Comparison of ENCODE assay signal across 8 cellular contexts in the genomic region with DNA sequence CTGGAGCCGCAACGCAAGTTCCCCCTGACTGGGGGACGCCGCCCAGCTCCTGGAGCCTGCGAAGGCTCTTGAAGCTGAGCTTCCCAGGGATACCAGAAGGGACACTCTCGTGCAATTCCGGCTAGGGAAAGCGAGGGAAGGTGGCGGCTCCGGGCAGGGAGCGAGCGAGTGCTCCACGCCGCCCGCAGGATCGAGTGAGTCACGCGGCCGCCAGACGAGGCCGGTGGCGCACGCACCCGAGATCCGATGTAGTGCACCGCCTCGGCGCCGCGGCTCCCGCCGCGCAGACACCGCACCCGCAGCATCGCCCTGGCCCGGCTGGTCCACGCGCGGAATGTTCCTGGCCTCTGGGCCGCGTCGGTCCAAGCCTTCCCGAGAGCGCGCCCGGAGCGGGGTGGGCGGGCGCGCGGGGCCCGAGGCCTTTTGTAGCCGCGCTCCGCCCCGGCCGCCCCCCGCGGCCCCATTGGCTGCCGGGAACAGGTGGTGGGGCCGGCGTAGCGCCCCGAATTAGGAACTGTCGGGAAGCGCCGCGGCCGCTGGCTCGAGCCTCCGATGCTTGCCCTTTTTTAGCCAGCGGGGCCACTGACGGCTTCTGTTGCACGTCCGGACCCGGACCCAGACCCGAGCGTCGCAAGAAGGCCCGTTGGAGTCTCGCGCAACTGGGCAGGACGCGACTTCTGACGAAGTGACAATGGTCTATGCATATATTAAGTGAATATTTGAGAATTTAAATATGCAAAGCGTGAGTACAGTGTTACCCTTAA. TPM values are rescaled to one million over a fixed set of nuclear protein-coding genes. Genes with fewer than 3 reads are reported as not detected.
A peak's percentile ranks its signal among the peaks of the same experiment; 100 is the strongest.
DNase-seq lines count a peak whose midpoint lies in the region; ATAC-seq and TF ChIP-seq lines count a peak whose summit lies in the region.

A gene with protein sequence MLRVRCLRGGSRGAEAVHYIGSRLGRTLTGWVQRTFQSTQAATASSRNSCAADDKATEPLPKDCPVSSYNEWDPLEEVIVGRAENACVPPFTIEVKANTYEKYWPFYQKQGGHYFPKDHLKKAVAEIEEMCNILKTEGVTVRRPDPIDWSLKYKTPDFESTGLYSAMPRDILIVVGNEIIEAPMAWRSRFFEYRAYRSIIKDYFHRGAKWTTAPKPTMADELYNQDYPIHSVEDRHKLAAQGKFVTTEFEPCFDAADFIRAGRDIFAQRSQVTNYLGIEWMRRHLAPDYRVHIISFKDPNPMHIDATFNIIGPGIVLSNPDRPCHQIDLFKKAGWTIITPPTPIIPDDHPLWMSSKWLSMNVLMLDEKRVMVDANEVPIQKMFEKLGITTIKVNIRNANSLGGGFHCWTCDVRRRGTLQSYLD (minus strand): TSS at position 396 of the 764 bp plus-strand sequence. CDS start 91 bp downstream, at position 305.

- H3K4me1 ChIP-seq in foreskin keratinocyte (no peaks in the 10 kb centered on the region), thoracic aorta (ENCODE audit: control insufficient read depth in 1 of 2, low read depth in 2 of 2) (peaks cover 5 to 17% of the 10 kb centered on the region in 2 donors)

- no peaks in the 10 kb centered on the region for H3K79me2 ChIP-seq in neural cell (replicated peaks; ENCODE audit: insufficient read depth, low read length)

- intact Hi-C loops in CD14-positive monocyte (cut with micrococcal nuclease) = no loop called here

- peak; percentile 50 for TF ChIP-seq RAD21 in neural cell (conservative IDR thresholded peaks at IDR 0.05)

- peak within 1 kb of the TSS; percentile 77 for H3K4me2 ChIP-seq in neural cell (ENCODE audit: low read length)

- H3K9me3 ChIP-seq in neural cell (ENCODE audit: low read length) (no peaks in the 10 kb centered on the region), thoracic aorta (no peaks in the 10 kb centered on the region)

- TF ChIP-seq CTCF in CD14-positive monocyte (IDR thresholded peaks at IDR 0.05) (peak; percentile 12), foreskin keratinocyte (conservative IDR thresholded peaks at IDR 0.05) (peak; percentile 59), neural cell (IDR thresholded peaks at IDR 0.05; ENCODE audit: poor library complexity, severe bottlenecking) (peak; percentile 76), thoracic aorta (IDR thresholded peaks at IDR 0.05) (peak; percentile 56)

- peak; percentile 38 for TF ChIP-seq EP300 in neural cell (conservative IDR thresholded peaks at IDR 0.05; ENCODE audit: poor library complexity, severe bottlenecking)

- peak; percentile 83 for ATAC-seq in GM19023 (IDR thresholded peaks at IDR 0.05; ENCODE audit: unreplicated experiment)
- peak; percentile 80 for ATAC-seq in HG03135 (IDR thresholded peaks at IDR 0.05; ENCODE audit: unreplicated experiment)
- peak; percentile 97 for ATAC-seq in foreskin keratinocyte
- ATAC-seq in thoracic aorta (ENCODE audit: insufficient number of reproducible peaks, low FRiP score, low read depth) = peak; percentile 83

- no peaks in the 10 kb centered on the region for H4K20me1 ChIP-seq in neural cell (ENCODE audit: insufficient read depth)

- peak within 1 kb of the TSS; percentile 76 to 94 for H3K4me3 Mint-ChIP-seq in CD14-positive monocyte

- H3K27me3 ChIP-seq in foreskin keratinocyte (peaks cover 80% of the 10 kb centered on the region), neural cell (ENCODE audit: insufficient read depth, low read depth, low read length) (peaks cover 31% of the 10 kb centered on the region), thoracic aorta (replicated peaks; ENCODE audit: insufficient read depth) (no peaks in the 10 kb centered on the region)

- H3K27ac ChIP-seq in foreskin keratinocyte (no peak within 1 kb of the TSS), neural cell (ENCODE audit: low read length) (peak within 1 kb of the TSS; percentile 10), thoracic aorta (peak within 1 kb of the TSS; percentile 73 to 82)

- H3K27me3 Mint-ChIP-seq in CD14-positive monocyte (ENCODE audit: low read depth in 3 of 3) = peaks cover 42 to 64% (median 53%) of the 10 kb centered on the region in 3 donors

- H3K9ac ChIP-seq in neural cell (ENCODE audit: low read length) = peak within 1 kb of the TSS; percentile 69

- H3F3A ChIP-seq in neural cell (ENCODE audit: insufficient read depth, low read length, poor library complexity, severe bottlenecking) = no peaks in the 10 kb centered on the region

- no peaks in the 10 kb centered on the region for H3K9me2 ChIP-seq in neural cell (ENCODE audit: insufficient read depth, low read length)

- peaks cover 3 to 15% of the 10 kb centered on the region in 2 donors for H3K36me3 Mint-ChIP-seq in CD14-positive monocyte

- peak within 1 kb of the TSS; percentile 76 for H3K4me3 ChIP-seq in neural cell (ENCODE audit: low read length)
- peak within 1 kb of the TSS; percentile 99 for H3K4me3 ChIP-seq in thoracic aorta

- H3K9me3 Mint-ChIP-seq in CD14-positive monocyte = peaks cover 0 to 13% (median 4%) of the 10 kb centered on the region in 7 donors

- DNase-seq in CD14-positive monocyte (ENCODE audit: low spot score) (peak; percentile 60), NOMO-1 treated with DMSO at 0.1 percent for 48 hours (lab: John Stamatoyannopoulos, UW; ENCODE audit: unreplicated experiment) (peak; percentile 52), activated gamma-delta T cell (lab: John Stamatoyannopoulos, UW) (peak; percentile 25), foreskin keratinocyte (peak in 1 of 2 donors; percentile 55), thoracic aorta (ENCODE audit: low spot score) (peak; percentile 52)

- peaks cover 25% of the 10 kb centered on the region for H3K4me1 Mint-ChIP-seq in CD14-positive monocyte

- peak within 1 kb of the TSS; percentile 41 for H2AFZ ChIP-seq in neural cell (ENCODE audit: low read depth, low read length)

- H3K36me3 ChIP-seq in neural cell (ENCODE audit: insufficient read depth, low read length) = no peaks in the 10 kb centered on the region
- peaks cover 8% of the 10 kb centered on the region for H3K36me3 ChIP-seq in thoracic aorta

- peak within 1 kb of the TSS in 2 of 7 donors; percentile 71 to 72 for H3K27ac Mint-ChIP-seq in CD14-positive monocyte

TF ChIP-seq in neural cell, 6 proteins besides CTCF, POLR2A, EP300 and RAD21:
- TF ChIP-seq SMC3 (conservative IDR thresholded peaks at IDR 0.05; ENCODE audit: poor library complexity) = peak; percentile 55
- TF ChIP-seq, protein P1, sequence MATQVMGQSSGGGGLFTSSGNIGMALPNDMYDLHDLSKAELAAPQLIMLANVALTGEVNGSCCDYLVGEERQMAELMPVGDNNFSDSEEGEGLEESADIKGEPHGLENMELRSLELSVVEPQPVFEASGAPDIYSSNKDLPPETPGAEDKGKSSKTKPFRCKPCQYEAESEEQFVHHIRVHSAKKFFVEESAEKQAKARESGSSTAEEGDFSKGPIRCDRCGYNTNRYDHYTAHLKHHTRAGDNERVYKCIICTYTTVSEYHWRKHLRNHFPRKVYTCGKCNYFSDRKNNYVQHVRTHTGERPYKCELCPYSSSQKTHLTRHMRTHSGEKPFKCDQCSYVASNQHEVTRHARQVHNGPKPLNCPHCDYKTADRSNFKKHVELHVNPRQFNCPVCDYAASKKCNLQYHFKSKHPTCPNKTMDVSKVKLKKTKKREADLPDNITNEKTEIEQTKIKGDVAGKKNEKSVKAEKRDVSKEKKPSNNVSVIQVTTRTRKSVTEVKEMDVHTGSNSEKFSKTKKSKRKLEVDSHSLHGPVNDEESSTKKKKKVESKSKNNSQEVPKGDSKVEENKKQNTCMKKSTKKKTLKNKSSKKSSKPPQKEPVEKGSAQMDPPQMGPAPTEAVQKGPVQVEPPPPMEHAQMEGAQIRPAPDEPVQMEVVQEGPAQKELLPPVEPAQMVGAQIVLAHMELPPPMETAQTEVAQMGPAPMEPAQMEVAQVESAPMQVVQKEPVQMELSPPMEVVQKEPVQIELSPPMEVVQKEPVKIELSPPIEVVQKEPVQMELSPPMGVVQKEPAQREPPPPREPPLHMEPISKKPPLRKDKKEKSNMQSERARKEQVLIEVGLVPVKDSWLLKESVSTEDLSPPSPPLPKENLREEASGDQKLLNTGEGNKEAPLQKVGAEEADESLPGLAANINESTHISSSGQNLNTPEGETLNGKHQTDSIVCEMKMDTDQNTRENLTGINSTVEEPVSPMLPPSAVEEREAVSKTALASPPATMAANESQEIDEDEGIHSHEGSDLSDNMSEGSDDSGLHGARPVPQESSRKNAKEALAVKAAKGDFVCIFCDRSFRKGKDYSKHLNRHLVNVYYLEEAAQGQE (IDR thresholded peaks at IDR 0.05; ENCODE audit: borderline replicate concordance) = peak; percentile 79
- no peak for TF ChIP-seq TAF1 (IDR thresholded peaks at IDR 0.05; ENCODE audit: low read depth)
- peak; percentile 81 for TF ChIP-seq MXI1 (conservative IDR thresholded peaks at IDR 0.05; ENCODE audit: poor library complexity, severe bottlenecking)

RNA-seq across cellular contexts. Expression of the gene that starts here (rescaled TPM):
- polyA plus RNA-seq in CD14-positive monocyte = 1 to 10 TPM in 1 of 2 donors, under 1 TPM in 1; 0.89 to 1.5 TPM
- 0.20 and 0.32 TPM in 2 replicates for total RNA-seq in foreskin keratinocyte
- 0.08 and 0.11 TPM in 2 replicates for polyA plus RNA-seq in foreskin keratinocyte
- 13.3 and 15.8 TPM in 2 replicates for polyA plus RNA-seq in neural cell
- polyA minus RNA-seq in neural cell = 9.5 and 9.7 TPM in 2 replicates
- total RNA-seq in thoracic aorta = 10 to 100 TPM; 25.0 to 27.6 TPM

Comparison
In these comparisons a context has a peak if more than half of its experiments do, and no peak if none do; other contexts are left out.
1. RNA of the gene that starts here (total RNA-seq): 25.0 to 27.6 TPM in thoracic aorta; 0.20 to 0.32 TPM in foreskin keratinocyte; every median in the first group is over 10 times any median in the second.
2. Peak in ATAC-seq in foreskin keratinocyte; RNA of the gene not detected or under 1 TPM.
3. CTCF ChIP-seq: peak in every context shown above with its lines; median percentile 76 in neural cell; 59 in foreskin keratinocyte; 56 in thoracic aorta; 12 in CD14-positive monocyte.
4. Peak in every context shown above with its lines, with median percentiles within 50 percentile points of each other: ATAC-seq.